In the genomic region with DNA sequence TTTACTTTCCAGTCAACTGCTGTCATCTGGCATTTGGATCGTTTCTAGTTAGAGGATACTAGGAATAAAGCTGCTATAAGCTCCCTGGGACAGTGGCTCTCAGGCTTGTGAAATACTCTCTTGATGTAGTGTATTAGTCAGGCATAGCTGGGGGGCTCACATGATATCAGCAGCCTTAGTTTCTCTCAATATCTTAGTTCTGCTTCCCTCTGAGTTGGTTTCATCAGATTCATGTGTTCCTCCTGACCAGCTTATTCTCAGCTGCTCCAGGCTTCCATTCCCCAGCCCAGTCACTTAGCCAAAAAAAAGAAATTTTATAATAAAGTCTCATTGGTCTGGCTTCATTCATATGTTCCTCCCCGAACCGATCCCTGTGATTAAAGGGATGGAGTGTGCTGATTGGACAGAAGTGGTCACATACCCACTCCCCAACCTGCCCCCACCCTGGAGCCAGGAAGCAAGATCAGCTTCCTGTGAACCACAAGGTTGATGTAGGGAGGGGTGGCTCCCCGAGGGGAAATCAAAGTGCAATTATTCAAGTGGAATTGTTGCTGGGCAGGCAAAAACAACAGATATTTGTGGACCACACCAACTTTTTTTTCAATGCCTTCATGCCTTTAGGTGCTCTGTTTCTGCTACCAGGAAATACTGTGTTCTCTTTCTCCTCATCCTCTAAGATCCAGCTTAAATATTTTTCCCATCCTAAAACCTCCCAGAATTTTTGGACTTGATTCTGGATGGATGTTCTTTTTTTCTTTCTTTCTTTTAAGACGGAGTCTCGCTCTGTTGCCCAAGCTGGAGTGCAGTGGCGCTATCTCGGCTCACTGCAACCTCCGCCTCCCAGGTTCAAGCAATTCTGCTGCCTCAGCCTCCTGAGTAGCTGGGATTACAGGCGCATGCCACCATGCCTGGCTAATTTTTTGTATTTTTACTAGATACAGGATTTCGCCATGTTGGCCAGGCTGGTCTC, we compare ENCODE assay signal across 8 cellular contexts. TPM values are rescaled to one million over a fixed set of nuclear protein-coding genes. Genes with fewer than 3 reads are reported as not detected.
DNase-seq lines count a peak whose midpoint lies in the region; ATAC-seq lines count a peak whose summit lies in the region.

No MANE protein-coding gene starts in this region.

- intact Hi-C loops in left colon (cut with DNase I, micrococcal nuclease) = no loop called here

- ATAC-seq in left colon (peak; percentile 70), GM21447 (IDR thresholded peaks at IDR 0.05; ENCODE audit: unreplicated experiment) (no peak)

- DNase-seq in activated effector memory CD4-positive, alpha-beta T cell treated with anti-CD3 and anti-CD28 coated beads, Interleukin-2, amount 50 U/mL, for 16 hours = peak; percentile 54
- DNase-seq in activated effector memory CD4-positive, alpha-beta T cell treated with Interleukin-2 at 50 U/mL for 16 hours = no peak
- DNase-seq in astrocyte of the hippocampus (ENCODE audit: low read depth, low spot score) (peak; percentile 62), left colon (peak in 1 of 2 donors; percentile 39), ureter (ENCODE audit: low spot score) (peak; percentile 55), NCI-H748 (lab: John Stamatoyannopoulos, UW; ENCODE audit: unreplicated experiment) (no peak), NCI-H1092 treated with DMSO at 0.1 percent for 48 hours (lab: John Stamatoyannopoulos, UW) (no peak)

RNA-seq across cellular contexts. Expression of gene B4GALT5, which starts 11.2 kb away (rescaled TPM):
- 10 to 100 TPM; 58.1 to 64.8 TPM for total RNA-seq in left colon
- 40.9 TPM for total RNA-seq in ureter

Comparison
In these comparisons a context has a peak if more than half of its experiments do, and no peak if none do; other contexts are left out.
1. DNase-seq: peak in activated effector memory CD4-positive, alpha-beta T cell treated with anti-CD3 and anti-CD28 coated beads, Interleukin-2, amount 50 U/mL, for 16 hours (single experiment), astrocyte of the hippocampus (single experiment) and ureter (single experiment); none in activated effector memory CD4-positive, alpha-beta T cell treated with Interleukin-2 at 50 U/mL for 16 hours (single experiment), NCI-H748 (single experiment) and NCI-H1092 treated with DMSO at 0.1 percent for 48 hours (single experiment).